Comparison of ENCODE assay signal across 9 cellular contexts in genomic region chr1:181485276-181486097, GRCh38. TPM values are rescaled to one million over a fixed set of nuclear protein-coding genes. Genes with fewer than 3 reads are reported as not detected.
A peak's percentile ranks its signal among the peaks of the same experiment; 100 is the strongest.
DNase-seq lines count a peak whose midpoint lies in the region; ATAC-seq lines count a peak whose summit lies in the region.
"Had no signal": no experiment of that assay in that cellular context is flagged by ENCODE, and none has a peak within 500 bp of the region (broad histone marks: within the 10 kb centered on the region; RNA-seq: fewer than 3 reads in every experiment).

No MANE protein-coding gene starts in this region.

- no peak overlapping the region for H3K4me3 Mint-ChIP-seq in activated CD4-positive, alpha-beta T cell treated with anti-CD3 and anti-CD28 coated beads for 36 hours

- peak overlapping the region; percentile 54 for H3K4me3 ChIP-seq in iPS-15b (ENCODE audit: low read depth, low read length)
- H3K4me3 ChIP-seq: vagina had no signal

- H3K36me3 ChIP-seq in iPS-15b (ENCODE audit: control insufficient read depth, insufficient read depth, low read length): no peaks in the 10 kb centered on the region
- H3K36me3 ChIP-seq: vagina had no signal

- CTCF ChIA-PET in activated CD4-positive, alpha-beta T cell treated with anti-CD3 and anti-CD28 coated beads for 36 hours (lab: Charles Lee): interaction anchor here (0.8 to 0.9 kb wide), 2 partner anchors 10 to 18 kb away, joined by 3 read pairs; no protein-coding TSS in a partner anchor

- H3K9me3 ChIP-seq in iPS-15b (ENCODE audit: control insufficient read depth, insufficient read depth, low read length): no peaks in the 10 kb centered on the region
- H3K9me3 ChIP-seq: vagina had no signal

- peaks cover 83% of the 10 kb centered on the region for H3K27me3 ChIP-seq in iPS-15b (ENCODE audit: control insufficient read depth, insufficient read depth, low read length)

- H3K9ac ChIP-seq in iPS-15b (ENCODE audit: low read depth, low read length): no peak overlapping the region

- no peak overlapping the region for H3K27ac Mint-ChIP-seq in activated CD4-positive, alpha-beta T cell treated with anti-CD3 and anti-CD28 coated beads for 36 hours

- no peaks in the 10 kb centered on the region for H3K9me3 Mint-ChIP-seq in activated CD4-positive, alpha-beta T cell treated with anti-CD3 and anti-CD28 coated beads for 36 hours (ENCODE audit: low read depth)

- intact Hi-C loops in activated CD4-positive, alpha-beta T cell treated with anti-CD3 and anti-CD28 coated beads for 36 hours (cut with DNase I, micrococcal nuclease): no loop called here

- no peaks in the 10 kb centered on the region for H3K36me3 Mint-ChIP-seq in activated CD4-positive, alpha-beta T cell treated with anti-CD3 and anti-CD28 coated beads for 36 hours (ENCODE audit: low read depth)

- peak; percentile 58 for DNase-seq in activated CD4-positive, alpha-beta T cell treated with anti-CD3 and anti-CD28 coated beads for 36 hours
- DNase-seq in activated CD4-positive, alpha-beta T cell treated with anti-CD3 and anti-CD28 coated beads for 4 hours: no peak
- DNase-seq in NCI-H524 (lab: John Stamatoyannopoulos, UW): peak; percentile 25 to 63
- DNase-seq in NOMO-1 treated with dmso at 0.1 percent for 144 hours (lab: John Stamatoyannopoulos, UW; ENCODE audit: unreplicated experiment): no peak
- DNase-seq in activated effector memory CD4-positive, alpha-beta T cell treated with Interleukin-2 at 50 U/mL for 16 hours: no peak
- DNase-seq in H4 (ENCODE audit: low spot score): no peak

- peak; percentile 47 for ATAC-seq in activated CD4-positive, alpha-beta T cell treated with anti-CD3 and anti-CD28 coated beads for 36 hours
- ATAC-seq in HG02642 (IDR thresholded peaks at IDR 0.05; ENCODE audit: poor library complexity, unreplicated experiment): peak; percentile 43

- peaks cover 2% of the 10 kb centered on the region for H3K4me1 ChIP-seq in iPS-15b (ENCODE audit: control insufficient read depth, insufficient read depth, low read length)

- H3K4me1 Mint-ChIP-seq in activated CD4-positive, alpha-beta T cell treated with anti-CD3 and anti-CD28 coated beads for 36 hours: peaks cover 8% of the 10 kb centered on the region

- peaks cover 76% of the 10 kb centered on the region for H3K27me3 Mint-ChIP-seq in activated CD4-positive, alpha-beta T cell treated with anti-CD3 and anti-CD28 coated beads for 36 hours

- POLR2A ChIA-PET in activated CD4-positive, alpha-beta T cell treated with anti-CD3 and anti-CD28 coated beads for 36 hours (lab: Charles Lee): no interaction called here

RNA-seq across cellular contexts. Expression of gene CACNA1E, which starts 2.2 kb away (rescaled TPM):
- not detected for total RNA-seq in activated CD4-positive, alpha-beta T cell treated with anti-CD3 and anti-CD28 coated beads for 36 hours
- total RNA-seq in H4 (2014; rRNA removed; shearing (Covaris generic)): 0.10 TPM in 1 of 2 replicates, not detected in the other
- total RNA-seq: vagina had no signal

Comparison
In these comparisons a context has a peak if more than half of its experiments do, and no peak if none do; other contexts are left out.
1. DNase-seq: peak in activated CD4-positive, alpha-beta T cell treated with anti-CD3 and anti-CD28 coated beads for 36 hours (single experiment) and NCI-H524 (2 of 2); none in activated CD4-positive, alpha-beta T cell treated with anti-CD3 and anti-CD28 coated beads for 4 hours (0 of 2), NOMO-1 treated with dmso at 0.1 percent for 144 hours (single experiment), activated effector memory CD4-positive, alpha-beta T cell treated with Interleukin-2 at 50 U/mL for 16 hours (single experiment) and H4 (single experiment).